Comparison of ENCODE assay signal across 1 cellular context in genomic region chr5:169756071-169756765, GRCh38.
TF ChIP-seq lines count a peak whose summit lies in the region.

No MANE protein-coding gene starts in this region.

TF ChIP-seq in K562, 482 proteins besides CTCF, POLR2A, EP300 and RAD21 (continued from another document):
- TF ChIP-seq, protein P1, sequence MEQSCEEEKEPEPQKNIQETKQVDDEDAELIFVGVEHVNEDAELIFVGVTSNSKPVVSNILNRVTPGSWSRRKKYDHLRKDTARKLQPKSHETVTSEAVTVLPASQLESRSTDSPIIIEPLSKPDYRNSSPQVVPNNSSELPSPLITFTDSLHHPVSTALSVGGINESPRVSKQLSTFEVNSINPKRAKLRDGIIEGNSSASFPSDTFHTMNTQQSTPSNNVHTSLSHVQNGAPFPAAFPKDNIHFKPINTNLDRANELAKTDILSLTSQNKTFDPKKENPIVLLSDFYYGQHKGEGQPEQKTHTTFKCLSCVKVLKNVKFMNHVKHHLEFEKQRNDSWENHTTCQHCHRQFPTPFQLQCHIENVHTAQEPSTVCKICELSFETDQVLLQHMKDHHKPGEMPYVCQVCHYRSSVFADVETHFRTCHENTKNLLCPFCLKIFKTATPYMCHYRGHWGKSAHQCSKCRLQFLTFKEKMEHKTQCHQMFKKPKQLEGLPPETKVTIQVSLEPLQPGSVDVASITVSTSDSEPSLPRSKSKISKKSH (CRISPR knock-in tag; IDR thresholded peaks at IDR 0.05), result no peak
- TF ChIP-seq NFIC (IDR thresholded peaks at IDR 0.05) (no peak), ZBTB8A (IDR thresholded peaks at IDR 0.05; ENCODE audit: partially characterized antibody) (no peak)
TF ChIP-seq in K562: peak in this region for 0.
